Comparison of ENCODE assay signal across 20 cellular contexts in the genomic region with DNA sequence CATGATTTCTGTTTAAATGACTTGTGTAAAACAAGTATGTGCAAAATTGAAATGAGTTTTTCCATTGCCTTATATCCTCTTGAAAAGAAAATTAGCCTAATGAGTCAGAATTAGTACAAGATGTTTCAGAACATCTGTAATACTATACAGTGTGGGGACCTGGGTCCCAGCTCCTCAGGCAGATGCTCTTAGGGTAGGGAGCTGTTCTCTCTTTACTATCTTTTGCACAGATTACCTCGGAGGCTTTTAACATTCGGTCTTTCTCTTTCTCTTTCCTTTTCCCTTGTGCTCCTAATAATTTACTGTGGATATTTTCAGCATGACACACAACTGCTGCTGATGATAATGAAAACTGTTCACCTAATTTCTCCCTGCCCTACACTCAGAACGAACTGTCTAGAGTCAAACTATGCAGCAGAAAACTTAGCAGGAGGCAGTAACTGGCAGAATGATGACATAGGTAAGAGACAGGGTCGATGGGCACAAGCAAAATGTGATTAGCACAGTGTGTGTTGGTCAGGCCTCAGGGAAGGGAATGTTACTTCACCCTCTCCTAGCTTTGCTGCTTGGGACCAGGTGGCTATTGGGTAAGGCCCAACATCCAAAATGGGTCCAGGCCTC.
DNase-seq lines count a peak whose midpoint lies in the region; TF ChIP-seq lines count a peak whose summit lies in the region.
"Had no signal": no experiment of that assay in that cellular context is flagged by ENCODE, and none has a peak within 500 bp of the region (broad histone marks: within the 10 kb centered on the region; RNA-seq: fewer than 3 reads in every experiment).

No MANE protein-coding gene starts in this region.

- no peaks in the 10 kb centered on the region for H3K27me3 ChIP-seq in adipocyte (replicated peaks; ENCODE audit: control insufficient read depth, insufficient read depth, low read length)
- no peaks in the 10 kb centered on the region for H3K27me3 ChIP-seq in hepatocyte
- no peaks in the 10 kb centered on the region for H3K27me3 ChIP-seq in Karpas-422 (ENCODE audit: low read length)
- H3K27me3 ChIP-seq: BLaER1 treated with 17β-estradiol and CSF1 and Interleukin-3, amounts not matched to agents 10 nM and 100 nM; MG63 had no signal

- TF ChIP-seq CTCF in hepatocyte (IDR thresholded peaks at IDR 0.05; ENCODE audit: poor library complexity): no peak

- H3K4me1 ChIP-seq in adipocyte (ENCODE audit: control insufficient read depth, insufficient read depth, low read length): no peaks in the 10 kb centered on the region
- no peaks in the 10 kb centered on the region for H3K4me1 ChIP-seq in hepatocyte (ENCODE audit: insufficient read depth)
- H3K4me1 ChIP-seq in Karpas-422 (ENCODE audit: low read length): no peaks in the 10 kb centered on the region
- H3K4me1 ChIP-seq: BLaER1 treated with 17β-estradiol and CSF1 and Interleukin-3, amounts not matched to agents 10 nM and 100 nM had no signal

- H3K9me2 ChIP-seq in hepatocyte (replicated peaks; ENCODE audit: insufficient read depth) (no peaks in the 10 kb centered on the region), Karpas-422 (replicated peaks; ENCODE audit: insufficient read depth, low read length) (0 out of 2 replicates have a peak, but pooled peaks cover 2% of the 10 kb centered on the region)

- H3K27ac ChIP-seq in hepatocyte (no peak overlapping the region), Karpas-422 (ENCODE audit: low read length) (no peak overlapping the region)
- H3K27ac ChIP-seq: 22Rv1; BLaER1 treated with 17β-estradiol and CSF1 and Interleukin-3, amounts not matched to agents 10 nM and 100 nM; RWPE1 had no signal

- H3K9ac ChIP-seq in adipocyte (ENCODE audit: low read length) (no peak overlapping the region), Karpas-422 (ENCODE audit: low read length) (no peak overlapping the region)
- H3K9ac ChIP-seq: BLaER1 treated with 17β-estradiol and CSF1 and Interleukin-3, amounts not matched to agents 10 nM and 100 nM had no signal

- H3K36me3 ChIP-seq in adipocyte (ENCODE audit: control insufficient read depth, insufficient read depth, low read length, severe bottlenecking) (no peaks in the 10 kb centered on the region), hepatocyte (replicated peaks; ENCODE audit: insufficient read depth, low read depth) (no peaks in the 10 kb centered on the region), Karpas-422 (ENCODE audit: insufficient read depth, low read length) (no peaks in the 10 kb centered on the region)
- H3K36me3 ChIP-seq: BLaER1 treated with 17β-estradiol and CSF1 and Interleukin-3, amounts not matched to agents 10 nM and 100 nM; MG63 had no signal

- no peak overlapping the region for H2AFZ ChIP-seq in hepatocyte
- H2AFZ ChIP-seq in Karpas-422 (ENCODE audit: low read length): no peak overlapping the region

- no peak overlapping the region for H3K4me3 ChIP-seq in adipocyte (ENCODE audit: low read length)
- H3K4me3 ChIP-seq in hepatocyte: no peak overlapping the region
- no peak overlapping the region for H3K4me3 ChIP-seq in Karpas-422 (ENCODE audit: low read length)
- H3K4me3 ChIP-seq: BLaER1 treated with 17β-estradiol and CSF1 and Interleukin-3, amounts not matched to agents 10 nM and 100 nM; MG63 had no signal

- DNase-seq in DMS 273 (lab: John Stamatoyannopoulos, UW; ENCODE audit: unreplicated experiment) (peak; percentile 2), DMS 273 treated with DMSO at 0.1 percent for 48 hours (lab: John Stamatoyannopoulos, UW) (no peak), adipocyte (ENCODE audit: low read depth) (peak; percentile 14), hepatocyte (ENCODE audit: low spot score) (no peak), inferior parietal cortex (ENCODE audit: extremely low spot score) (no peak), Karpas-422 (no peak), dedifferentiated amniotic fluid mesenchymal stem cell (ENCODE audit: extremely low spot score) (no peak)
- no peak for DNase-seq in activated CD4-positive, alpha-beta T cell treated with anti-CD3 and anti-CD28 coated beads, Interleukin-2, amount 50 U/mL, for 1 hour
- DNase-seq: CD8-positive, alpha-beta memory T cell; GF-D8; HFFc6; KG1; MG63; NCI-H1092 treated with DMSO at 0.1 percent for 48 hours; NCI-H2227 treated with DMSO at 0.1 percent for 48 hours; NCI-H69; PC-3 had no signal

- H3K79me2 ChIP-seq in hepatocyte: no peaks in the 10 kb centered on the region
- no peaks in the 10 kb centered on the region for H3K79me2 ChIP-seq in Karpas-422 (ENCODE audit: low read length)

- H3K4me2 ChIP-seq in hepatocyte: peak overlapping the region; percentile 23
- H3K4me2 ChIP-seq in Karpas-422 (ENCODE audit: low read depth, low read length, poor library complexity, severe bottlenecking): no peak overlapping the region
- H3K4me2 ChIP-seq: BLaER1 treated with 17β-estradiol and CSF1 and Interleukin-3, amounts not matched to agents 10 nM and 100 nM had no signal

- H4K20me1 ChIP-seq in hepatocyte (ENCODE audit: insufficient read depth, poor library complexity, severe bottlenecking) (no peaks in the 10 kb centered on the region), Karpas-422 (ENCODE audit: insufficient read depth, low read depth, low read length) (no peaks in the 10 kb centered on the region)
- H4K20me1 ChIP-seq: BLaER1 treated with 17β-estradiol and CSF1 and Interleukin-3, amounts not matched to agents 10 nM and 100 nM had no signal

- WGBS in hepatocyte (ENCODE audit: low lambda C conversion rate, missing lambda C conversion rate): 59% methylated on average over 4 of the region's 4 CpGs

- H3K9me3 ChIP-seq in adipocyte (ENCODE audit: control insufficient read depth, low read length) (no peaks in the 10 kb centered on the region), hepatocyte (ENCODE audit: low read depth) (no peaks in the 10 kb centered on the region), Karpas-422 (ENCODE audit: low read length) (peaks cover 5% of the 10 kb centered on the region)
- H3K9me3 ChIP-seq: BLaER1 treated with 17β-estradiol and CSF1 and Interleukin-3, amounts not matched to agents 10 nM and 100 nM; MG63 had no signal

Comparison
In these comparisons a context has a peak if more than half of its experiments do, and no peak if none do; other contexts are left out.
1. DNase-seq: peak in DMS 273 (single experiment) and adipocyte (single experiment); none in DMS 273 treated with DMSO at 0.1 percent for 48 hours (single experiment), hepatocyte (single experiment), inferior parietal cortex (single experiment), Karpas-422 (single experiment), activated CD4-positive, alpha-beta T cell treated with anti-CD3 and anti-CD28 coated beads, Interleukin-2, amount 50 U/mL, for 1 hour (single experiment) and dedifferentiated amniotic fluid mesenchymal stem cell (single experiment).